ENCODE assay signal across 8 cellular contexts in genomic region chr12:42023733-42024494, GRCh38.
A peak's percentile ranks its signal among the peaks of the same experiment; 100 is the strongest.
DNase-seq lines count a peak whose midpoint lies in the region; ATAC-seq and TF ChIP-seq lines count a peak whose summit lies in the region.

No MANE protein-coding gene starts in this region.

- intact Hi-C loops in CD4-positive, alpha-beta memory T cell (cut with micrococcal nuclease), result loop anchor here (2.0 kb wide), 2 partner anchors 309 to 747 kb away; no protein-coding TSS in a partner anchor

- no peaks in the 10 kb centered on the region for H3K79me2 ChIP-seq in OCI-LY1 (ENCODE audit: insufficient read depth, low read length)

- H3K4me1 Mint-ChIP-seq in CD4-positive, alpha-beta memory T cell, result peaks cover 7 to 12% (median 9%) of the 10 kb centered on the region in 4 donors
- H3K4me1 Mint-ChIP-seq in activated T-cell treated with anti-CD3 and anti-CD28 coated beads, Interleukin-2, amount 50 U/mL, for 4 hours (ENCODE audit: low read depth), result peaks cover 8% of the 10 kb centered on the region
- H3K4me1 Mint-ChIP-seq in natural killer cell treated with Interleukin-12 subunit alpha and Interleukin-12 subunit beta and Interleukin-15 and Interleukin-18, amount 100 ng/mL, for 72 hours (ENCODE audit: low read depth in 2 of 2), result peaks cover 11% of the 10 kb centered on the region in 2 donors
- peaks cover 5 to 10% of the 10 kb centered on the region in 2 donors for H3K4me1 Mint-ChIP-seq in stimulated activated naive B cell treated with anti-CD40 and anti-IgM and Interleukin-4, amounts not matched to agents 10 μg/mL and 1 μg/mL and 100 μg/mL, for 72 hours

- peak overlapping the region; percentile 70 for H3K4me2 ChIP-seq in OCI-LY1 (ENCODE audit: low read length)

- peaks cover 10% of the 10 kb centered on the region for H3K4me1 ChIP-seq in CD4-positive, alpha-beta memory T cell (ENCODE audit: insufficient read depth, low read length)
- H3K4me1 ChIP-seq in OCI-LY1 (ENCODE audit: insufficient read depth, low read length, severe bottlenecking), result peaks cover 7% of the 10 kb centered on the region

- H3K36me3 Mint-ChIP-seq in CD4-positive, alpha-beta memory T cell, result no peaks in the 10 kb centered on the region
- H3K36me3 Mint-ChIP-seq in activated T-cell treated with anti-CD3 and anti-CD28 coated beads, Interleukin-2, amount 50 U/mL, for 4 hours (ENCODE audit: insufficient read depth), result no peaks in the 10 kb centered on the region
- no peaks in the 10 kb centered on the region for H3K36me3 Mint-ChIP-seq in natural killer cell treated with Interleukin-12 subunit alpha and Interleukin-12 subunit beta and Interleukin-15 and Interleukin-18, amount 100 ng/mL, for 72 hours
- H3K36me3 Mint-ChIP-seq in stimulated activated naive B cell treated with anti-CD40 and anti-IgM and Interleukin-4, amounts not matched to agents 10 μg/mL and 1 μg/mL and 100 μg/mL, for 72 hours, result no peaks in the 10 kb centered on the region

- H3K27ac Mint-ChIP-seq in CD4-positive, alpha-beta memory T cell, result peak overlapping the region in 3 of 7 donors; percentile 3 to 65 (median 4)
- H3K27ac Mint-ChIP-seq in natural killer cell treated with Interleukin-12 subunit alpha and Interleukin-12 subunit beta and Interleukin-15 and Interleukin-18, amount 100 ng/mL, for 72 hours, result no peak overlapping the region
- no peak overlapping the region for H3K27ac Mint-ChIP-seq in stimulated activated naive B cell treated with anti-CD40 and anti-IgM and Interleukin-4, amounts not matched to agents 10 μg/mL and 1 μg/mL and 100 μg/mL, for 72 hours

- peaks cover 3 to 6% of the 10 kb centered on the region in 2 donors for H3K27me3 Mint-ChIP-seq in CD4-positive, alpha-beta memory T cell
- peaks cover 9% of the 10 kb centered on the region for H3K27me3 Mint-ChIP-seq in activated T-cell treated with anti-CD3 and anti-CD28 coated beads, Interleukin-2, amount 50 U/mL, for 4 hours (ENCODE audit: low read depth)
- peaks cover 0 to 14% of the 10 kb centered on the region in 2 donors for H3K27me3 Mint-ChIP-seq in natural killer cell treated with Interleukin-12 subunit alpha and Interleukin-12 subunit beta and Interleukin-15 and Interleukin-18, amount 100 ng/mL, for 72 hours
- peaks cover 9 to 15% of the 10 kb centered on the region in 2 donors for H3K27me3 Mint-ChIP-seq in stimulated activated naive B cell treated with anti-CD40 and anti-IgM and Interleukin-4, amounts not matched to agents 10 μg/mL and 1 μg/mL and 100 μg/mL, for 72 hours

- peak; percentile 44 to 58 (median 54) for DNase-seq in CD4-positive, alpha-beta memory T cell
- peak; percentile 56 for DNase-seq in activated T-cell treated with anti-CD3 and anti-CD28 coated beads, Interleukin-2, amount 50 U/mL, for 4 hours
- DNase-seq in fibroblast of mammary gland (ENCODE audit: low read depth), result peak; percentile 68
- no peak for DNase-seq in natural killer cell treated with Interleukin-12 subunit alpha and Interleukin-12 subunit beta and Interleukin-15 and Interleukin-18, amount 100 ng/mL, for 72 hours (ENCODE audit: low spot score)
- peak; percentile 41 for DNase-seq in stimulated activated naive B cell treated with anti-CD40 and anti-IgM and Interleukin-4, amounts not matched to agents 10 μg/mL and 1 μg/mL and 100 μg/mL, for 72 hours

- H3K27ac ChIP-seq in CD4-positive, alpha-beta memory T cell (ENCODE audit: low read depth, low read length), result no peak overlapping the region
- H3K27ac ChIP-seq in OCI-LY1 (ENCODE audit: low read depth, low read length, poor library complexity, severe bottlenecking), result no peak overlapping the region

- CTCF ChIA-PET in CD4-positive, alpha-beta memory T cell (lab: Charles Lee; ENCODE audit: partially characterized antibody), result interaction anchor here (0.6 to 3.5 kb wide), 39 partner anchors 9 to 1078 kb away, joined by 3 to 58 read pairs (median 4); no protein-coding TSS in a partner anchor

- no peaks in the 10 kb centered on the region for H3F3A ChIP-seq in OCI-LY1 (ENCODE audit: insufficient read depth, low read length)

- H3K9me3 ChIP-seq in CD4-positive, alpha-beta memory T cell (ENCODE audit: control insufficient read depth in 1 of 2, low read length in 2 of 2), result no peaks in the 10 kb centered on the region
- H3K9me3 ChIP-seq in OCI-LY1 (ENCODE audit: low read length), result no peaks in the 10 kb centered on the region

- POLR2A ChIA-PET in CD4-positive, alpha-beta memory T cell (lab: Charles Lee; ENCODE audit: partially characterized antibody), result interaction anchor here (0.7 kb wide), 1 partner anchor 359 kb away, joined by 3 read pairs; no protein-coding TSS in a partner anchor

- H3K36me3 ChIP-seq in CD4-positive, alpha-beta memory T cell (ENCODE audit: insufficient read depth, low read length), result no peaks in the 10 kb centered on the region
- no peaks in the 10 kb centered on the region for H3K36me3 ChIP-seq in OCI-LY1 (ENCODE audit: insufficient read depth, low read length)

- peak overlapping the region; percentile 38; the same call in 1 of the 2 replicates for H3K9ac ChIP-seq in OCI-LY1 (ENCODE audit: low read length)

- 0 out of 2 replicates have a peak overlapping the region, but pooled peaks have one; percentile 20 for H2AFZ ChIP-seq in OCI-LY1 (ENCODE audit: low read length)

- H3K9me3 Mint-ChIP-seq in CD4-positive, alpha-beta memory T cell, result no peaks in the 10 kb centered on the region
- no peaks in the 10 kb centered on the region for H3K9me3 Mint-ChIP-seq in activated T-cell treated with anti-CD3 and anti-CD28 coated beads, Interleukin-2, amount 50 U/mL, for 4 hours
- no peaks in the 10 kb centered on the region for H3K9me3 Mint-ChIP-seq in natural killer cell treated with Interleukin-12 subunit alpha and Interleukin-12 subunit beta and Interleukin-15 and Interleukin-18, amount 100 ng/mL, for 72 hours
- H3K9me3 Mint-ChIP-seq in stimulated activated naive B cell treated with anti-CD40 and anti-IgM and Interleukin-4, amounts not matched to agents 10 μg/mL and 1 μg/mL and 100 μg/mL, for 72 hours, result no peaks in the 10 kb centered on the region

- ATAC-seq in GM19397 (IDR thresholded peaks at IDR 0.05; ENCODE audit: unreplicated experiment) (peak; percentile 78), HG03520 (IDR thresholded peaks at IDR 0.05; ENCODE audit: unreplicated experiment) (peak; percentile 82)
- peak; percentile 82 to 84 for ATAC-seq in activated T-cell treated with anti-CD3 and anti-CD28 coated beads, Interleukin-2, amount 50 U/mL, for 4 hours
- peak; percentile 79 to 82 for ATAC-seq in natural killer cell treated with Interleukin-12 subunit alpha and Interleukin-12 subunit beta and Interleukin-15 and Interleukin-18, amount 100 ng/mL, for 72 hours
- ATAC-seq in stimulated activated naive B cell treated with anti-CD40 and anti-IgM and Interleukin-4, amounts not matched to agents 10 μg/mL and 1 μg/mL and 100 μg/mL, for 72 hours (replicated peaks), result peak; percentile 88 to 91

- peak; percentile 97 for TF ChIP-seq CTCF in OCI-LY1 (IDR thresholded peaks at IDR 0.05; ENCODE audit: low read length)
- peak; percentile 96 for TF ChIP-seq CTCF in fibroblast of mammary gland (conservative IDR thresholded peaks at IDR 0.05; ENCODE audit: control insufficient read depth, insufficient read depth, low read depth, low read length)

- no peaks in the 10 kb centered on the region for H3K9me2 ChIP-seq in OCI-LY1 (ENCODE audit: low read depth, low read length)

- H3K4me3 Mint-ChIP-seq in CD4-positive, alpha-beta memory T cell, result peak overlapping the region; percentile 41 to 88 (median 74)
- H3K4me3 Mint-ChIP-seq in activated T-cell treated with anti-CD3 and anti-CD28 coated beads, Interleukin-2, amount 50 U/mL, for 4 hours, result peak overlapping the region; percentile 69
- peak overlapping the region; percentile 70 for H3K4me3 Mint-ChIP-seq in natural killer cell treated with Interleukin-12 subunit alpha and Interleukin-12 subunit beta and Interleukin-15 and Interleukin-18, amount 100 ng/mL, for 72 hours
- H3K4me3 Mint-ChIP-seq in stimulated activated naive B cell treated with anti-CD40 and anti-IgM and Interleukin-4, amounts not matched to agents 10 μg/mL and 1 μg/mL and 100 μg/mL, for 72 hours, result peak overlapping the region; percentile 41 to 77

- no peaks in the 10 kb centered on the region for H3K27me3 ChIP-seq in CD4-positive, alpha-beta memory T cell (ENCODE audit: insufficient read depth, low read length)
- H3K27me3 ChIP-seq in OCI-LY1 (ENCODE audit: insufficient read depth, low read length), result no peaks in the 10 kb centered on the region

- H4K20me1 ChIP-seq in OCI-LY1 (ENCODE audit: insufficient read depth, low read length), result no peaks in the 10 kb centered on the region

- H3K4me3 ChIP-seq in CD4-positive, alpha-beta memory T cell (ENCODE audit: low read length in 2 of 2), result peak overlapping the region; percentile 14 to 66
- H3K4me3 ChIP-seq in OCI-LY1 (ENCODE audit: low read depth, low read length, poor library complexity, severe bottlenecking) (peak overlapping the region; percentile 44), fibroblast of mammary gland (ENCODE audit: control insufficient read depth, low read depth, low read length) (peak overlapping the region; percentile 39)
